ENCODE assay signal across 7 cellular contexts in the genomic region with DNA sequence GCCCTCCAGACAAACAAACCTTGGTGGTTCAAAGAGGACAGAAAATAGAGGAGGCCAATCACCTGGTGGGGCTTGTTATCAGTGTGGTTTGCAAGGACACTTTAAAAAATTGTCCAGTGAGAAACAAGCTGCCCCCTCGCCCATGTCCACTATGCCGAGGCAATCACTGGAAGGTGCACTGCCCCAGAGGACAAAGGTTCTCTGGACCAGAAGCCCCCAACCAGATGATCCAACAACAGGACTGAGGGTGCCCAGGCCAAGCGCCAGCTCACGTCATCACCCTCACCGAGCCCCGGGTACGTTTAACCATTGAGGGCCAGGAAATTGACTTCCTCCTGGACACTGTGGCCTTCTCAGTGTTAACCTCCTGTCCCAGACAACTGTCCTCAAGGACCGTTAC. TPM values are rescaled to one million over a fixed set of nuclear protein-coding genes. Genes with fewer than 3 reads are reported as not detected.
DNase-seq lines count a peak whose midpoint lies in the region; ATAC-seq and TF ChIP-seq lines count a peak whose summit lies in the region.
"Not testable (repeated sequence)": the region's sequence is repeated elsewhere in the genome, so short reads cannot be mapped to it uniquely, and the experiment has no call there.

No MANE protein-coding gene starts in this region.

- H3K79me2 ChIP-seq in hepatocyte = peaks cover 36% of the 10 kb centered on the region

- peaks cover 46% of the 10 kb centered on the region for H3K36me3 ChIP-seq in CD4-positive, CD25-positive, alpha-beta regulatory T cell (ENCODE audit: control insufficient read depth, insufficient read depth, low read length)
- H3K36me3 ChIP-seq in hepatocyte (replicated peaks; ENCODE audit: insufficient read depth, low read depth) = not testable (repeated sequence)
- H3K36me3 ChIP-seq in liver (ENCODE audit: control insufficient read depth in 4 of 4, insufficient read depth in 3 of 4, low read depth in 1 of 4, low read length in 3 of 4) = peaks cover 0 to 14% (median 3%) of the 10 kb centered on the region in 4 donors
- peaks cover 3 to 16% of the 10 kb centered on the region in 2 donors for H3K36me3 ChIP-seq in psoas muscle (ENCODE audit: insufficient read depth in 1 of 2, low read depth in 1 of 2)
- H3K36me3 ChIP-seq in upper lobe of right lung = peaks cover 16% of the 10 kb centered on the region

- H3K27me3 Mint-ChIP-seq in CD4-positive, CD25-positive, alpha-beta regulatory T cell; activated naive CD8-positive, alpha-beta T cell; nephron progenitor cell (ENCODE audit: low read depth, poor library complexity): not testable (repeated sequence)

- peaks cover 16% of the 10 kb centered on the region for H3K4me1 ChIP-seq in CD4-positive, CD25-positive, alpha-beta regulatory T cell (ENCODE audit: control insufficient read depth, insufficient read depth, low read length, poor library complexity, severe bottlenecking)
- H3K4me1 ChIP-seq in hepatocyte (ENCODE audit: insufficient read depth) (peaks cover 20% of the 10 kb centered on the region), liver (ENCODE audit: control insufficient read depth in 4 of 4, insufficient read depth in 4 of 4, low read length in 3 of 4) (peaks cover 23 to 67% (median 46%) of the 10 kb centered on the region in 4 donors), psoas muscle (peaks cover 37% of the 10 kb centered on the region), upper lobe of right lung (peaks cover 56% of the 10 kb centered on the region)

- H3K4me2 ChIP-seq in hepatocyte = not testable (repeated sequence)

- H2AFZ ChIP-seq in hepatocyte = not testable (repeated sequence)

- not testable (repeated sequence) for H3K27ac ChIP-seq in CD4-positive, CD25-positive, alpha-beta regulatory T cell (ENCODE audit: insufficient read depth, low read length, poor library complexity, severe bottlenecking); upper lobe of right lung
- H3K27ac ChIP-seq in hepatocyte (peak overlapping the region; percentile 84), liver (ENCODE audit: low read depth in 1 of 2, low read length in 2 of 2) (peak overlapping the region; percentile 77 to 86), psoas muscle (peak overlapping the region; percentile 30)

- not testable (repeated sequence) for ATAC-seq in CD4-positive, CD25-positive, alpha-beta regulatory T cell (ENCODE audit: low read depth in 2 of 2); psoas muscle; upper lobe of right lung

- H3K4me1 Mint-ChIP-seq in CD4-positive, CD25-positive, alpha-beta regulatory T cell = peaks cover 17 to 46% (median 32%) of the 10 kb centered on the region in 4 donors
- peaks cover 38% of the 10 kb centered on the region for H3K4me1 Mint-ChIP-seq in activated naive CD8-positive, alpha-beta T cell (ENCODE audit: low read depth)
- H3K4me1 Mint-ChIP-seq in nephron progenitor cell = peaks cover 63% of the 10 kb centered on the region

- 94% methylated on average over 8 of the region's 8 CpGs for WGBS in hepatocyte (ENCODE audit: low lambda C conversion rate, missing lambda C conversion rate)
- WGBS in liver = 51% methylated on average over 8 of the region's 8 CpGs
- WGBS in psoas muscle, 3 donors = 70 to 87% (median 76%) methylated on average over 8 of the region's 8 CpGs

- H3K9me3 Mint-ChIP-seq in CD4-positive, CD25-positive, alpha-beta regulatory T cell; activated naive CD8-positive, alpha-beta T cell (ENCODE audit: low read depth); nephron progenitor cell: not testable (repeated sequence)

- TF ChIP-seq RAD21 in liver (IDR thresholded peaks at IDR 0.05) = not testable (repeated sequence)

- TF ChIP-seq CTCF in hepatocyte (IDR thresholded peaks at IDR 0.05; ENCODE audit: poor library complexity); liver (IDR thresholded peaks at IDR 0.05; ENCODE audit: low read depth, low read length, missing input control); nephron progenitor cell (IDR thresholded peaks at IDR 0.05); psoas muscle (IDR thresholded peaks at IDR 0.05); upper lobe of right lung (IDR thresholded peaks at IDR 0.05): not testable (repeated sequence)

- H3K27ac Mint-ChIP-seq in CD4-positive, CD25-positive, alpha-beta regulatory T cell = peak overlapping the region in 2 of 3 donors; percentile 41 to 58
- H3K27ac Mint-ChIP-seq in activated naive CD8-positive, alpha-beta T cell = peak overlapping the region; percentile 6
- H3K27ac Mint-ChIP-seq in nephron progenitor cell = peak overlapping the region; percentile 99

- H3K4me3 ChIP-seq in CD4-positive, CD25-positive, alpha-beta regulatory T cell (ENCODE audit: low read depth, low read length); hepatocyte; liver (ENCODE audit: low read depth in 1 of 3, low read length in 3 of 3); psoas muscle; upper lobe of right lung: not testable (repeated sequence)

- peaks cover 34% of the 10 kb centered on the region for H3K36me3 Mint-ChIP-seq in CD4-positive, CD25-positive, alpha-beta regulatory T cell
- H3K36me3 Mint-ChIP-seq in activated naive CD8-positive, alpha-beta T cell = not testable (repeated sequence)
- H3K36me3 Mint-ChIP-seq in nephron progenitor cell (ENCODE audit: low read depth) = peaks cover 51% of the 10 kb centered on the region

- intact Hi-C loops in psoas muscle (cut with DNase I); upper lobe of right lung (cut with DNase I): not testable (repeated sequence)

- H3K27me3 ChIP-seq in CD4-positive, CD25-positive, alpha-beta regulatory T cell (ENCODE audit: control insufficient read depth, insufficient read depth, low read length); hepatocyte; liver (ENCODE audit: control insufficient read depth in 4 of 4, insufficient read depth in 4 of 4, low read length in 3 of 4); psoas muscle (ENCODE audit: insufficient read depth in 3 of 3, low read length in 2 of 3); upper lobe of right lung: not testable (repeated sequence)

- not testable (repeated sequence) for DNase-seq in CD4-positive, CD25-positive, alpha-beta regulatory T cell; hepatocyte (ENCODE audit: low spot score); nephron progenitor cell; psoas muscle
- DNase-seq in upper lobe of right lung = peak; percentile 42

- H3K9ac ChIP-seq in liver (ENCODE audit: low read depth in 1 of 2, low read length in 2 of 2) = not testable (repeated sequence)

- not testable (repeated sequence) for H3K9me2 ChIP-seq in hepatocyte (replicated peaks; ENCODE audit: insufficient read depth)

- H3K4me3 Mint-ChIP-seq in CD4-positive, CD25-positive, alpha-beta regulatory T cell; activated naive CD8-positive, alpha-beta T cell; nephron progenitor cell: not testable (repeated sequence)

- not testable (repeated sequence) for H3K9me3 ChIP-seq in CD4-positive, CD25-positive, alpha-beta regulatory T cell (ENCODE audit: control insufficient read depth in 2 of 2, low read length in 2 of 2); hepatocyte (ENCODE audit: low read depth); liver (ENCODE audit: control insufficient read depth in 4 of 4, low read length in 3 of 4); psoas muscle; upper lobe of right lung

- H4K20me1 ChIP-seq in hepatocyte (ENCODE audit: insufficient read depth, poor library complexity, severe bottlenecking) = not testable (repeated sequence)

TF ChIP-seq in liver, 16 proteins besides CTCF, POLR2A, EP300 and RAD21:
- peak; percentile 62 to 73 for TF ChIP-seq HNF4A (conservative IDR thresholded peaks at IDR 0.05)
- peak; percentile 36 to 50 for TF ChIP-seq RXRA (IDR thresholded peaks at IDR 0.05)
- peak; percentile 15 for TF ChIP-seq SP1 (IDR thresholded peaks at IDR 0.05)

RNA-seq across cellular contexts. Expression of gene SEL1L, which starts 17.7 kb away (rescaled TPM):
- total RNA-seq in CD4-positive, CD25-positive, alpha-beta regulatory T cell = 57.6 TPM
- polyA plus RNA-seq in CD4-positive, CD25-positive, alpha-beta regulatory T cell = 10 to 100 TPM; 19.3 to 23.7 (median 20.1) TPM
- total RNA-seq in hepatocyte (89.4 and 90.6 TPM in 2 replicates), liver (100 to 1,000 TPM in 1 of 2 donors, 10 to 100 TPM in 1; 44.9 to 117 TPM), psoas muscle (10 to 100 TPM; 45.2 to 83.4 (median 63.3) TPM), upper lobe of right lung (108 TPM)
- polyA plus RNA-seq in hepatocyte (53.0 and 53.3 TPM in 2 replicates), liver (10 to 100 TPM; 40.7 to 46.3 TPM), psoas muscle (10 to 100 TPM; 15.5 to 36.4 (median 22.2) TPM)

Comparison
In these comparisons a context has a peak if more than half of its experiments do, and no peak if none do; other contexts are left out.
1. H3K27ac Mint-ChIP-seq: peak in every context shown above with its lines; median percentile 99 in nephron progenitor cell; 50 in CD4-positive, CD25-positive, alpha-beta regulatory T cell; 6 in activated naive CD8-positive, alpha-beta T cell.